Comparison of ENCODE assay signal across 8 cellular contexts in the genomic region with DNA sequence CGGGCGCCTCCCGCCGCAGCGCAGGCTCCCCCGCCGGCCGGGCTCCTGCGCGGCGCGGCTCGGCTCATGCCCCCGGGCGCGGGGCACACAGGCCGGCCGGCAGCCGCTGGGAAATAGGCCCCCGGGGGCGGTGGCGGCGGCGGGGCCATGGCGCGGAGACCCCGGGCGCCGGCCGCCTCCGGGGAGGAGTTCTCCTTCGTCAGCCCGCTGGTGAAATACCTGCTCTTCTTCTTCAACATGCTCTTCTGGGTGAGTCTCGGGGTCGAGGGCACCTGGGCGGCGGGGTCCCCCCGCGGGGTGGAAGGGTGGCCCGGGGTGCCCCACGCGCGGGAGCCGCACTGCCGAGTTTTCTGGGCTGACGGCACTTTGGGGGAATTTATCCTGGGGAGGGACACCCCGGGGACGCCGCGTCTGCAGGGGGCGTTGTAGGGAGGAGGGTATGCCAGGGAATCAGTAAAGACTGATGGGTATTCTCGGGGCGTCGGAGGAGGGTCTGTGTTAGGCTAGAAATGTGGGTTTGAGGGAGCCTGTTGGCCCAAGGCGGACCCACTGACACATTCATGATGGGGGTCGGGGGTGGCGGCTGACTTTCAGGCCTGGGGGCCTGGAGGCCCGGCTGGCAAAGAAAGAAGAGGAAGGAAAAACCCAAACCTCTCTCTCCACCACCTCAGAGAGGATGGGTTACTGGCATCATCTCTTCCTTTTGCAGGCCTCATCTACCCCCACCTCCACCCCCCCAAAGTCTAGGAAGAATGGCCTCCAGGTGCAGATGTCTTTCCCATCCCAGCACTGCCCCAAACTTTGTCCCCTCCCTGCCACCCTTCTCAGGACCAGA. TPM values are rescaled to one million over a fixed set of nuclear protein-coding genes. Genes with fewer than 3 reads are reported as not detected.
DNase-seq lines count a peak whose midpoint lies in the region; ATAC-seq and TF ChIP-seq lines count a peak whose summit lies in the region.

No MANE protein-coding gene starts in this region.

- peak; percentile 7 for ATAC-seq in GM19463 (IDR thresholded peaks at IDR 0.05; ENCODE audit: unreplicated experiment)

- H4K20me1 ChIP-seq in BLaER1 treated with 17β-estradiol and CSF1 and Interleukin-3, amounts not matched to agents 10 nM and 100 nM: peaks cover 0 to 11% (median 0%) of the 10 kb centered on the region in 11 experiments; a peak in 4 of 22 replicates

- H3K4me1 ChIP-seq in BLaER1 treated with 17β-estradiol and CSF1 and Interleukin-3, amounts not matched to agents 10 nM and 100 nM: peaks cover 43 to 59% (median 57%) of the 10 kb centered on the region in 10 experiments
- no peaks in the 10 kb centered on the region for H3K4me1 ChIP-seq in mesodermal cell (ENCODE audit: control insufficient read depth, insufficient read depth, low read length, poor library complexity, severe bottlenecking)
- peaks cover 0 to 4% of the 10 kb centered on the region in 2 donors for H3K4me1 ChIP-seq in uterus

- 0 out of 22 replicates have a peak, but pooled peaks cover 0 to 5% (median 0%) of the 10 kb centered on the region in 11 experiments for H3K36me3 ChIP-seq in BLaER1 treated with 17β-estradiol and CSF1 and Interleukin-3, amounts not matched to agents 10 nM and 100 nM
- H3K36me3 ChIP-seq in mesodermal cell (ENCODE audit: control insufficient read depth, insufficient read depth, low read length) (no peaks in the 10 kb centered on the region), uterus (no peaks in the 10 kb centered on the region)

- intact Hi-C loops in uterus (cut with DNase I; ENCODE audit: low total_unique reads): no loop called here

- no peak for DNase-seq in LNCaP clone FGC (ENCODE audit: low read depth)
- DNase-seq in astrocyte of the cerebellum (ENCODE audit: low read depth): no peak
- DNase-seq in uterus: no peak
- DNase-seq in NCI-H1930 (lab: John Stamatoyannopoulos, UW): no peak
- no peak for DNase-seq in HUDEP-2 (lab: John Stamatoyannopoulos, UW; ENCODE audit: unreplicated experiment in 76 of 76)

- H3K9ac ChIP-seq in BLaER1 treated with 17β-estradiol and CSF1 and Interleukin-3, amounts not matched to agents 10 nM and 100 nM: peak overlapping the region; percentile 74 to 87 (median 84)

- peaks cover 0 to 24% (median 7%) of the 10 kb centered on the region in 11 experiments; a peak in 9 of 22 replicates for H3K27me3 ChIP-seq in BLaER1 treated with 17β-estradiol and CSF1 and Interleukin-3, amounts not matched to agents 10 nM and 100 nM
- peaks cover 0 to 7% of the 10 kb centered on the region in 2 donors for H3K27me3 ChIP-seq in uterus

- in situ Hi-C loops in astrocyte of the cerebellum (cut with HindIII; ENCODE audit: low sequenced_read_pairs): no loop called here

- peak overlapping the region; percentile 74 to 94 (median 90) for H3K4me3 ChIP-seq in BLaER1 treated with 17β-estradiol and CSF1 and Interleukin-3, amounts not matched to agents 10 nM and 100 nM
- H3K4me3 ChIP-seq in LNCaP clone FGC (ENCODE audit: low read depth, low read length) (peak overlapping the region; percentile 78), astrocyte of the cerebellum (ENCODE audit: low read depth, low read length) (peak overlapping the region; percentile 39), mesodermal cell (ENCODE audit: extremely low read depth, insufficient read depth, low read length, poor library complexity, severe bottlenecking) (peak overlapping the region; percentile 48), uterus (peak overlapping the region; percentile 28 to 36)

- peak overlapping the region; percentile 38 to 76 (median 69); a peak in 21 of 22 replicates for H3K27ac ChIP-seq in BLaER1 treated with 17β-estradiol and CSF1 and Interleukin-3, amounts not matched to agents 10 nM and 100 nM
- H3K27ac ChIP-seq in mesodermal cell (ENCODE audit: low read depth, low read length, severe bottlenecking): no peak overlapping the region
- no peak overlapping the region for H3K27ac ChIP-seq in uterus

- no peaks in the 10 kb centered on the region for H3K9me3 ChIP-seq in BLaER1 treated with 17β-estradiol and CSF1 and Interleukin-3, amounts not matched to agents 10 nM and 100 nM (replicated peaks in 1 of 11)
- H3K9me3 ChIP-seq in mesodermal cell (ENCODE audit: control insufficient read depth, low read length) (no peaks in the 10 kb centered on the region), uterus (no peaks in the 10 kb centered on the region)

- no peak for TF ChIP-seq POLR2A in uterus (IDR thresholded peaks at IDR 0.05)

- TF ChIP-seq CTCF in LNCaP clone FGC (IDR thresholded peaks at IDR 0.05; ENCODE audit: control insufficient read depth, extremely low read depth, insufficient read depth) (peak; percentile 40), astrocyte of the cerebellum (IDR thresholded peaks at IDR 0.05; ENCODE audit: low read depth, low read length, missing control alignments) (peak; percentile 33), uterus (IDR thresholded peaks at IDR 0.05) (no peak)

- peak overlapping the region; percentile 87 to 98 (median 95) for H3K4me2 ChIP-seq in BLaER1 treated with 17β-estradiol and CSF1 and Interleukin-3, amounts not matched to agents 10 nM and 100 nM

- WGBS in mesodermal cell (ENCODE audit: insufficient coverage in 2 of 2), 2 experiments: 2 to 3% methylated on average over 28 to 40 of the region's 58 CpGs

RNA-seq across cellular contexts. Expression of gene TSPAN33, which starts 0.5 kb away (rescaled TPM):
- polyA plus RNA-seq in mesodermal cell (2013, experiment 1 of 2): 6.0 TPM
- polyA plus RNA-seq in mesodermal cell (2013, experiment 2 of 2): 6.0 TPM
- 1 to 10 TPM in 2 of 4 donors, not detected in 2; 3.9 to 7.0 TPM for total RNA-seq in uterus

RNA-seq across cellular contexts. Expression of gene SMO, which starts 43.4 kb away (rescaled TPM):
- polyA plus RNA-seq in mesodermal cell (2013, experiment 1 of 2): 47.5 TPM
- 43.0 TPM for polyA plus RNA-seq in mesodermal cell (2013, experiment 2 of 2)
- total RNA-seq in uterus: 10 to 100 TPM in 3 of 4 donors, 1 to 10 TPM in 1; 7.4 to 94.6 (median 27.7) TPM

Comparison
In these comparisons a context has a peak if more than half of its experiments do, and no peak if none do; other contexts are left out.
1. H3K27ac ChIP-seq: peak in BLaER1 treated with 17β-estradiol and CSF1 and Interleukin-3, amounts not matched to agents 10 nM and 100 nM (11 of 11); none in mesodermal cell (single experiment) and uterus (0 of 2).
2. H3K4me3 ChIP-seq: peak in every context shown above with its lines; median percentile 90 in BLaER1 treated with 17β-estradiol and CSF1 and Interleukin-3, amounts not matched to agents 10 nM and 100 nM; 78 in LNCaP clone FGC; 48 in mesodermal cell; 39 in astrocyte of the cerebellum; 32 in uterus.
3. CTCF ChIP-seq: peak in LNCaP clone FGC (single experiment) and astrocyte of the cerebellum (single experiment); none in uterus (0 of 4).